In the genomic region with DNA sequence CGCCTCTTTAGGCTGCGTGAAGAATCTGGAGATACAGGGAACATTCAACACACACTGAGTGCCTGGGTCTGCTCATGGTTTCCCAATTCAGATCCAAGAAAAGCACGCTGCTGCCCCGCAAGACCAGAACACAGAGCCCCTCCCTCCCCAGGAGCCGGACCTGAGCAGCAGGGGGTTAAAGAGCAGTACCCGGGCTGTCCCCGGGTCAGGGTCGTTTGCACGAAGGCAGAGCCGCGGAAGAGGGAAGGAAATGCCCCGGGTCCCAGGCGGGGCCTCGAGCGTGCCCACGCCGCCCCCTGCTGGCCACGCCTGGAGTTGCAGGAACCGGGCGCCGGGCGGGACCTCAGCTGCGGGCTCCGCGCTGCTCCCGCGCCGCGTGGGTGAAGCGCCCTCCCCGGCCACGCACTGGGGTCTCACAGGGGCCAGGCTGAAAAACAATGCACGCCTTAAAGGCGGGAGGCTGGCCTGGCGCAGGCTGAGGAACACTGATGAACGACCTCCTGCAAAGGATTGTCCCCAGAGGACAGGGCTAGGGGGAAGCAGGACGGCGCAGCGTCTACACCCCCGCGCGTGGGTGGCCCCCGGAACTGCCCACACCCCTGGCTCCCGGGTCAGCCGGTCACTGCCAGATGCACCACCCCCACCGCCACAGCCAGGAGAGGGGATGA, we compare ENCODE assay signal across 8 cellular contexts. TPM values are rescaled to one million over a fixed set of nuclear protein-coding genes. Genes with fewer than 3 reads are reported as not detected.
DNase-seq lines count a peak whose midpoint lies in the region; ATAC-seq and TF ChIP-seq lines count a peak whose summit lies in the region.

No MANE protein-coding gene starts in this region.

- 1 to 4% methylated on average over 10 to 46 of the region's 46 CpGs for WGBS in body of pancreas, 2 donors
- 1 to 4% (median 2%) methylated on average over 30 to 46 of the region's 46 CpGs for WGBS in spleen, 5 donors

- no peak for TF ChIP-seq POLR2A in body of pancreas (IDR thresholded peaks at IDR 0.05)
- no peak for TF ChIP-seq POLR2A in spleen (IDR thresholded peaks at IDR 0.05)

- H3K27ac ChIP-seq in body of pancreas (no peak overlapping the region), iPS-20b (ENCODE audit: low read length) (no peak overlapping the region), spleen (no peak overlapping the region)

- H3K9ac ChIP-seq in iPS-20b (ENCODE audit: low read depth, low read length): no peak overlapping the region; the same call in 1 of the 2 replicates

- no peak overlapping the region for H3K4me3 ChIP-seq in body of pancreas
- peak overlapping the region; percentile 59 for H3K4me3 ChIP-seq in iPS-20b (ENCODE audit: low read length)
- peak overlapping the region in 5 of 8 donors; percentile 11 to 58 (median 13) for H3K4me3 ChIP-seq in spleen

- H3K4me1 ChIP-seq in body of pancreas (peaks cover 11% of the 10 kb centered on the region), iPS-20b (ENCODE audit: insufficient read depth, low read length) (peaks cover 11% of the 10 kb centered on the region; the same call in 1 of the 2 replicates), spleen (peaks cover 5 to 23% (median 13%) of the 10 kb centered on the region in 6 donors)

- ATAC-seq in body of pancreas (peak; percentile 82), GM21786 (IDR thresholded peaks at IDR 0.05; ENCODE audit: unreplicated experiment) (no peak)

- intact Hi-C loops in body of pancreas (cut with DNase I) (loop anchor here (10.0 kb wide), 1 partner anchor 525 kb away; no protein-coding TSS in a partner anchor), spleen (cut with DNase I; ENCODE audit: low total_unique reads) (loop anchor here (5.0 to 10.0 kb wide), 2 partner anchors 527 to 585 kb away; no protein-coding TSS in a partner anchor)

- TF ChIP-seq CTCF in LNCAP (IDR thresholded peaks at IDR 0.05): peak; percentile 98
- TF ChIP-seq CTCF in body of pancreas (IDR thresholded peaks at IDR 0.05): peak; percentile 81 to 99 (median 89)
- TF ChIP-seq CTCF in spleen (IDR thresholded peaks at IDR 0.05 in 8 of 11, conservative IDR thresholded peaks at IDR 0.05 in 3 of 11): peak; percentile 83 to 100 (median 96)

- peak; percentile 41 for DNase-seq in NCI-H2107 (lab: John Stamatoyannopoulos, UW)
- no peak for DNase-seq in NCI-H2107 treated with DMSO at 0.1 percent for 48 hours (lab: John Stamatoyannopoulos, UW; ENCODE audit: unreplicated experiment)
- DNase-seq in UCSD-AML1 (lab: John Stamatoyannopoulos, UW; ENCODE audit: unreplicated experiment): peak; percentile 73
- DNase-seq in body of pancreas: peak; percentile 34 to 56 (median 48)
- DNase-seq in spleen: peak; percentile 91

- H3K27me3 ChIP-seq in body of pancreas: peaks cover 0 to 11% of the 10 kb centered on the region in 2 donors
- peaks cover 43% of the 10 kb centered on the region for H3K27me3 ChIP-seq in iPS-20b (ENCODE audit: insufficient read depth, low read length)
- H3K27me3 ChIP-seq in spleen (replicated peaks in 1 of 7): peaks cover 0 to 65% (median 7%) of the 10 kb centered on the region in 7 donors

- no peaks in the 10 kb centered on the region for H3K36me3 ChIP-seq in body of pancreas (replicated peaks in 1 of 2; ENCODE audit: insufficient read depth in 1 of 2, low read depth in 2 of 2)
- no peaks in the 10 kb centered on the region for H3K36me3 ChIP-seq in iPS-20b (ENCODE audit: insufficient read depth, low read depth, low read length)
- no peaks in the 10 kb centered on the region for H3K36me3 ChIP-seq in spleen

- peaks cover 0 to 6% (median 0%) of the 10 kb centered on the region in 3 donors for H3K9me3 ChIP-seq in body of pancreas
- H3K9me3 ChIP-seq in iPS-20b (ENCODE audit: insufficient read depth, low read depth, low read length): 0 out of 2 replicates have a peak, but pooled peaks cover 2% of the 10 kb centered on the region
- H3K9me3 ChIP-seq in spleen: peaks cover 0 to 10% (median 2%) of the 10 kb centered on the region in 8 donors

RNA-seq across cellular contexts. Expression of gene ANKRD60, which starts 48.9 kb away (rescaled TPM):
- total RNA-seq in body of pancreas (not detected), spleen (not detected)
- not detected for polyA plus RNA-seq in spleen

Comparison
In these comparisons a context has a peak if more than half of its experiments do, and no peak if none do; other contexts are left out.
1. H3K4me3 ChIP-seq: peak in iPS-20b (single experiment) and spleen (5 of 8); none in body of pancreas (0 of 2).
2. Peak in every context shown above with its lines, with median percentiles within 50 percentile points of each other: CTCF ChIP-seq.